24 cellular contexts compared by ENCODE assay signal in the genomic region with DNA sequence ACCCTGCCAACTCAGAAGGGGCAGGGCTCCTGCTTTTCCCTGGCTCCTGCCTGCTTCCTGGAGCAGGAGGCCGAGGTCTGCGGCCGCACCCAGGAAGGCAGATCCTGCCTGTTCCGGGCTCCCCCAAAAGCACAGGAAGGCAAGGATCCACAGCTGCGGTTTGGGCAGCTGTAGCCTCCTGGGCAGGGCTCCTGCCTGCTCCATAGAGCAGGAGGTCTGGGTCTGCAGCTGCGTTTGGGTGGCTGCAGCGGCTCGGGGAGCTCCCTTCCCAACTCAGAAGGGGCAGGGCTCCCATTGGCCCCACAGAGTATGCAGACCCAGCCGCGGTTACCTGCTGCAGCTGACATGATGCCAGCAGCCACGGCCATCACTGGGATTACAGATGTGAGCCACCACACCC. TPM values are rescaled to one million over a fixed set of nuclear protein-coding genes. Genes with fewer than 3 reads are reported as not detected.
"Had no signal": no experiment of that assay in that cellular context is flagged by ENCODE, and none has a peak within 500 bp of the region (broad histone marks: within the 10 kb centered on the region; RNA-seq: fewer than 3 reads in every experiment).

No MANE protein-coding gene starts in this region.

- H3K9me3 ChIP-seq: left ventricle myocardium inferior, sigmoid colon, tibial artery, uterus had no signal

- H3K27ac ChIP-seq: cardiac muscle cell, foreskin keratinocyte, left ventricle myocardium inferior, sigmoid colon, tibial artery, uterus had no signal

- ATAC-seq: activated CD8-positive, alpha-beta memory T cell treated with anti-CD3 and anti-CD28 coated beads, Interleukin-2, amount 10 ng/mL, durations not matched to agents 7 days and 5 days; effector memory CD8-positive, alpha-beta T cell; foreskin keratinocyte; natural killer cell; stimulated activated naive CD8-positive, alpha-beta T cell treated with anti-CD3 and anti-CD28 coated beads, Interleukin-15, Interleukin-2, amounts not matched to agents 100 U/mL and 50 U/mL, for 24 hours had no signal

- DNase-seq: activated CD4-positive, alpha-beta memory T cell treated with anti-CD3 and anti-CD28 coated beads, Interleukin-2, amount 10 ng/mL, durations not matched to agents 7 days and 5 days; activated CD4-positive, alpha-beta T cell treated with anti-CD3 and anti-CD28 coated beads for 48 hours; activated CD4-positive, CD25-positive, alpha-beta regulatory T cell; activated CD8-positive, alpha-beta memory T cell treated with anti-CD3 and anti-CD28 coated beads, Interleukin-2, amount 10 ng/mL, durations not matched to agents 7 days and 5 days; activated naive CD8-positive, alpha-beta T cell treated with anti-CD3 and anti-CD28 coated beads for 36 hours; amniotic stem cell; dermis blood vessel endothelial cell; effector memory CD8-positive, alpha-beta T cell; foreskin keratinocyte; hypothalamus; left ventricle myocardium inferior; mesenchymal stem cell; natural killer cell; sigmoid colon; stimulated activated CD4-positive, alpha-beta T cell treated with anti-CD3 and anti-CD28 coated beads, Interleukin-12 subunit alpha, Interleukin-12 subunit beta, amount 100 ng/mL, for 4 hours; stimulated activated CD4-positive, alpha-beta T cell treated with anti-CD3 and anti-CD28 coated beads, Interleukin-1b, Interleukin-23, amount 100 ng/mL, for 48 hours; stimulated activated naive CD8-positive, alpha-beta T cell treated with anti-CD3 and anti-CD28 coated beads, Interleukin-15, Interleukin-2, amounts not matched to agents 100 U/mL and 50 U/mL, for 24 hours; substantia nigra; tibial artery; uterus had no signal

- H3K4me3 ChIP-seq: cardiac muscle cell, left ventricle myocardium inferior, sigmoid colon, tibial artery, uterus had no signal

- FAIRE-seq: TTC549 had no signal

- H3K27me3 ChIP-seq: foreskin keratinocyte, sigmoid colon, uterus had no signal

- H3K4me1 ChIP-seq: foreskin keratinocyte, left ventricle myocardium inferior, sigmoid colon, tibial artery, uterus had no signal

- H3K36me3 ChIP-seq: cardiac muscle cell, left ventricle myocardium inferior, sigmoid colon, tibial artery, uterus had no signal

RNA-seq across cellular contexts. Expression of a gene that starts 5.5 kb away (rescaled TPM):
- total RNA-seq: activated CD4-positive, alpha-beta memory T cell treated with anti-CD3 and anti-CD28 coated beads, Interleukin-2, amount 10 ng/mL, durations not matched to agents 7 days and 5 days; activated CD8-positive, alpha-beta memory T cell treated with anti-CD3 and anti-CD28 coated beads, Interleukin-2, amount 10 ng/mL, durations not matched to agents 7 days and 5 days; dermis blood vessel endothelial cell; left ventricle myocardium inferior; sigmoid colon; uterus had no signal
- polyA plus RNA-seq: sigmoid colon had no signal

RNA-seq across cellular contexts. Expression of a gene that starts 10.0 kb away (rescaled TPM):
- total RNA-seq: activated CD4-positive, alpha-beta memory T cell treated with anti-CD3 and anti-CD28 coated beads, Interleukin-2, amount 10 ng/mL, durations not matched to agents 7 days and 5 days; activated CD8-positive, alpha-beta memory T cell treated with anti-CD3 and anti-CD28 coated beads, Interleukin-2, amount 10 ng/mL, durations not matched to agents 7 days and 5 days; activated naive CD8-positive, alpha-beta T cell treated with anti-CD3 and anti-CD28 coated beads for 36 hours; chondrocyte; dermis blood vessel endothelial cell; foreskin keratinocyte; kidney epithelial cell; left ventricle myocardium inferior; natural killer cell; sigmoid colon; uterus had no signal
- polyA plus RNA-seq: cardiac muscle cell, foreskin keratinocyte, sigmoid colon had no signal
